ENCODE assay signal across 14 cellular contexts in the genomic region with DNA sequence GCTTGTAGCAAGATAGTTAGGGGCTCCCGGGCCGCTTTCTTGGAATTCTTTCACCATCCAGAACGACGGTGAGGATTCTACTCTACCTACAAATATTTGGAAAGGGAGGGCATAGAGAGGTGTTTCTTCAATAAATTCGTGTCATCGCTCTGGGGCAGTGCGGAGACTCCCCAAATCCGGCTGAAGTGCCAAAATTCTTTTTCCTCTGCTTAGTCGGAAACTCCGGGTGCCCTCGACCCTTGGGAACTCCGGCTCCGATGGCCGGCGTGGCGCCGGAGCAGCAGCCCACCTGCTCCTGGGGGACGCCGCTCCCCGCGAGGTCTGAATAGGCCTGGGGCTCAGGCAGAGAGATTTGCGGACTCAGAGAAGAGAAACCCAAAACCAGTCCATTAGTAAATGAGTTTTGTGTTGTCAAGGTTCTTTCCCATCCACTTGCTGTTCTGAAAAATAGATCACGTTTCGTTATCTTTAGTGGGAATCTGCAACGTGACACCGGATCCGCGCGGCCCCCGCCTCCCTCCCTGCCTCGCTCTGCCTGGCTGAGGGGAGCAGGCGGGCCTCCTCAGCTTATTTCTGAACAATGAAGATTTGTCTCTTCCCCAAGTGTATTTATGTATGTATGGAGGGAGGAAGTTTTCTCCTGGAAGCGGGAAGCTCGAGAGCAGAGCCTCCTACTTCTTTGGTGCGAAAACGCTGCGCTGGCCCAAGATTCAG. TPM values are rescaled to one million over a fixed set of nuclear protein-coding genes. Genes with fewer than 3 reads are reported as not detected.
DNase-seq lines count a peak whose midpoint lies in the region; ATAC-seq and TF ChIP-seq lines count a peak whose summit lies in the region.
"Had no signal": no experiment of that assay in that cellular context is flagged by ENCODE, and none has a peak within 500 bp of the region (broad histone marks: within the 10 kb centered on the region; RNA-seq: fewer than 3 reads in every experiment).

No MANE protein-coding gene starts in this region.

- H3K4me3 ChIP-seq in endodermal cell (ENCODE audit: low read length) (no peak overlapping the region), gastrocnemius medialis (peak overlapping the region; percentile 57 to 90 (median 84))
- H3K4me3 ChIP-seq: SJSA1 had no signal

- peaks cover 62% of the 10 kb centered on the region for H3K4me1 Mint-ChIP-seq in activated CD4-positive, alpha-beta memory T cell treated with anti-CD3 and anti-CD28 coated beads for 36 hours (ENCODE audit: low read depth)
- H3K4me1 Mint-ChIP-seq in activated CD4-positive, alpha-beta memory T cell treated with anti-CD3 and anti-CD28 coated beads, Interleukin-2, amount 10 ng/mL, durations not matched to agents 7 days and 5 days, result peaks cover 77% of the 10 kb centered on the region
- H3K4me1 Mint-ChIP-seq in endodermal cell, result peaks cover 60% of the 10 kb centered on the region

- POLR2A ChIA-PET in activated CD4-positive, alpha-beta memory T cell treated with anti-CD3 and anti-CD28 coated beads for 36 hours (lab: Charles Lee), result no interaction called here
- POLR2A ChIA-PET in activated CD4-positive, alpha-beta memory T cell treated with anti-CD3 and anti-CD28 coated beads, Interleukin-2, amount 10 ng/mL, durations not matched to agents 7 days and 5 days (lab: Charles Lee), result no interaction called here

- no peak for ATAC-seq in gastrocnemius medialis
- ATAC-seq in HG03378 (IDR thresholded peaks at IDR 0.05; ENCODE audit: unreplicated experiment), result no peak
- ATAC-seq in HG03432 (IDR thresholded peaks at IDR 0.05; ENCODE audit: unreplicated experiment), result no peak
- ATAC-seq: activated CD8-positive, alpha-beta memory T cell treated with anti-CD3 and anti-CD28 coated beads, Interleukin-2, amount 10 ng/mL, durations not matched to agents 7 days and 5 days had no signal

- peaks cover 12% of the 10 kb centered on the region for H3K4me1 ChIP-seq in endodermal cell (ENCODE audit: control insufficient read depth, insufficient read depth, low read length)
- H3K4me1 ChIP-seq in gastrocnemius medialis, result peaks cover 23 to 34% of the 10 kb centered on the region in 2 donors

- no peak overlapping the region for H3K27ac Mint-ChIP-seq in activated CD4-positive, alpha-beta memory T cell treated with anti-CD3 and anti-CD28 coated beads for 36 hours
- H3K27ac Mint-ChIP-seq in activated CD4-positive, alpha-beta memory T cell treated with anti-CD3 and anti-CD28 coated beads, Interleukin-2, amount 10 ng/mL, durations not matched to agents 7 days and 5 days, result no peak overlapping the region
- no peak overlapping the region for H3K27ac Mint-ChIP-seq in endodermal cell
- H3K27ac Mint-ChIP-seq: natural killer cell had no signal

- H3K36me3 ChIP-seq in endodermal cell (ENCODE audit: control insufficient read depth, insufficient read depth, low read length), result no peaks in the 10 kb centered on the region
- no peaks in the 10 kb centered on the region for H3K36me3 ChIP-seq in gastrocnemius medialis
- H3K36me3 ChIP-seq: BE2C had no signal

- in situ Hi-C loops in gastrocnemius medialis (cut with MboI; ENCODE audit: low sequenced_read_pairs in 4 of 4), result loop anchor here in 1 of 4 donors (10.0 kb wide), 1 partner anchor 72 kb away; a partner anchor contains a TSS

- H3K4me3 Mint-ChIP-seq in activated CD4-positive, alpha-beta memory T cell treated with anti-CD3 and anti-CD28 coated beads for 36 hours, result no peak overlapping the region
- H3K4me3 Mint-ChIP-seq in activated CD4-positive, alpha-beta memory T cell treated with anti-CD3 and anti-CD28 coated beads, Interleukin-2, amount 10 ng/mL, durations not matched to agents 7 days and 5 days, result no peak overlapping the region
- H3K4me3 Mint-ChIP-seq in endodermal cell, result peak overlapping the region; percentile 43
- H3K4me3 Mint-ChIP-seq: natural killer cell had no signal

- no peak overlapping the region for H3K9ac ChIP-seq in endodermal cell (ENCODE audit: extremely low read depth, low read length, poor library complexity, severe bottlenecking)

- TF ChIP-seq CTCF in endodermal cell (conservative IDR thresholded peaks at IDR 0.05) (no peak), gastrocnemius medialis (IDR thresholded peaks at IDR 0.05 in 4 of 5, conservative IDR thresholded peaks at IDR 0.05 in 1 of 5) (no peak)

- intact Hi-C loops in activated CD4-positive, alpha-beta memory T cell treated with anti-CD3 and anti-CD28 coated beads for 36 hours (cut with micrococcal nuclease), result loop anchor here (5.0 kb wide), 1 partner anchor 69 kb away; a partner anchor contains a TSS
- intact Hi-C loops in gastrocnemius medialis (cut with DNase I; ENCODE audit: low total_unique reads), result loop anchor here (2.0 to 5.0 kb wide), 4 partner anchors 14 to 561 kb away; a partner anchor contains a TSS

- WGBS in endodermal cell (ENCODE audit: insufficient coverage in 1 of 2, insufficient read length in 1 of 2), 2 experiments, result 1 to 5% methylated on average over 6 to 37 of the region's 37 CpGs

- H3K27ac ChIP-seq in endodermal cell (ENCODE audit: low read depth, low read length) (no peak overlapping the region), gastrocnemius medialis (peak overlapping the region; percentile 93 to 98 (median 95))
- H3K27ac ChIP-seq: SJSA1 had no signal

- CTCF ChIA-PET in activated CD4-positive, alpha-beta memory T cell treated with anti-CD3 and anti-CD28 coated beads for 36 hours (lab: Charles Lee), result interaction anchor here (0.7 to 1.0 kb wide), 2 partner anchors 372 to 599 kb away, joined by 3 read pairs; no protein-coding TSS in a partner anchor
- CTCF ChIA-PET in activated CD4-positive, alpha-beta memory T cell treated with anti-CD3 and anti-CD28 coated beads, Interleukin-2, amount 10 ng/mL, durations not matched to agents 7 days and 5 days (lab: Charles Lee), result interaction anchor here (1.3 kb wide), 1 partner anchor 49 kb away, joined by 3 read pairs; no protein-coding TSS in a partner anchor

- H3K27me3 ChIP-seq in endodermal cell (ENCODE audit: control insufficient read depth, insufficient read depth, low read length, poor library complexity, severe bottlenecking), result peaks cover 100% of the 10 kb centered on the region
- no peaks in the 10 kb centered on the region for H3K27me3 ChIP-seq in gastrocnemius medialis
- H3K27me3 ChIP-seq: SJSA1 had no signal

- no peaks in the 10 kb centered on the region for H3K36me3 Mint-ChIP-seq in activated CD4-positive, alpha-beta memory T cell treated with anti-CD3 and anti-CD28 coated beads for 36 hours
- peaks cover 16% of the 10 kb centered on the region for H3K36me3 Mint-ChIP-seq in activated CD4-positive, alpha-beta memory T cell treated with anti-CD3 and anti-CD28 coated beads, Interleukin-2, amount 10 ng/mL, durations not matched to agents 7 days and 5 days (ENCODE audit: low read depth)
- no peaks in the 10 kb centered on the region for H3K36me3 Mint-ChIP-seq in endodermal cell (ENCODE audit: low read depth)
- H3K36me3 Mint-ChIP-seq: natural killer cell had no signal

- H3K9me3 Mint-ChIP-seq in activated CD4-positive, alpha-beta memory T cell treated with anti-CD3 and anti-CD28 coated beads for 36 hours, result no peaks in the 10 kb centered on the region
- H3K9me3 Mint-ChIP-seq in activated CD4-positive, alpha-beta memory T cell treated with anti-CD3 and anti-CD28 coated beads, Interleukin-2, amount 10 ng/mL, durations not matched to agents 7 days and 5 days, result no peaks in the 10 kb centered on the region
- H3K9me3 Mint-ChIP-seq in endodermal cell, result no peaks in the 10 kb centered on the region
- H3K9me3 Mint-ChIP-seq: natural killer cell had no signal

- H3K9me3 ChIP-seq in endodermal cell (ENCODE audit: control insufficient read depth, low read length) (no peaks in the 10 kb centered on the region), gastrocnemius medialis (no peaks in the 10 kb centered on the region)
- H3K9me3 ChIP-seq: BE2C, SJSA1 had no signal

- peak; percentile 17 for DNase-seq in activated CD4-positive, alpha-beta memory T cell treated with anti-CD3 and anti-CD28 coated beads for 36 hours
- no peak for DNase-seq in activated CD4-positive, alpha-beta memory T cell treated with anti-CD3 and anti-CD28 coated beads, Interleukin-2, amount 10 ng/mL, durations not matched to agents 7 days and 5 days
- DNase-seq in NCI-H2107 treated with DMSO at 0.1 percent for 48 hours (lab: John Stamatoyannopoulos, UW; ENCODE audit: unreplicated experiment), result peak; percentile 97
- no peak for DNase-seq in endodermal cell
- no peak for DNase-seq in gastrocnemius medialis
- no peak for DNase-seq in stimulated activated CD4-positive, alpha-beta T cell treated with anti-CD3 and anti-CD28 coated beads, Interleukin-12 subunit alpha, Interleukin-12 subunit beta, amount 100 ng/mL, for 4 hours
- DNase-seq: activated CD8-positive, alpha-beta memory T cell treated with anti-CD3 and anti-CD28 coated beads, Interleukin-2, amount 10 ng/mL, durations not matched to agents 7 days and 5 days; BE2C; cerebellar nuclear complex; head of caudate nucleus; natural killer cell had no signal

- H3K27me3 Mint-ChIP-seq in activated CD4-positive, alpha-beta memory T cell treated with anti-CD3 and anti-CD28 coated beads for 36 hours, result peaks cover 84% of the 10 kb centered on the region
- H3K27me3 Mint-ChIP-seq in activated CD4-positive, alpha-beta memory T cell treated with anti-CD3 and anti-CD28 coated beads, Interleukin-2, amount 10 ng/mL, durations not matched to agents 7 days and 5 days, result peaks cover 90% of the 10 kb centered on the region
- peaks cover 98% of the 10 kb centered on the region for H3K27me3 Mint-ChIP-seq in endodermal cell (ENCODE audit: insufficient read depth)

- peak in 1 of 2 donors; percentile 16 for TF ChIP-seq POLR2A in gastrocnemius medialis (IDR thresholded peaks at IDR 0.05)

RNA-seq across cellular contexts. Expression of a gene that starts 3.6 kb away (rescaled TPM):
- total RNA-seq in activated CD4-positive, alpha-beta memory T cell treated with anti-CD3 and anti-CD28 coated beads for 36 hours, result not detected
- total RNA-seq in activated CD4-positive, alpha-beta memory T cell treated with anti-CD3 and anti-CD28 coated beads, Interleukin-2, amount 10 ng/mL, durations not matched to agents 7 days and 5 days, result 1 to 10 TPM; 1.3 to 1.4 TPM
- total RNA-seq in endodermal cell (under 1 TPM in 1 of 2 donors, not detected in 1; 0.13 TPM), gastrocnemius medialis (10 to 100 TPM; 28.3 to 76.4 (median 56.3) TPM)
- polyA plus RNA-seq in endodermal cell (2013, experiment 1 of 2), result 4.8 TPM
- polyA plus RNA-seq in endodermal cell (2013, experiment 2 of 2), result 4.9 TPM
- total RNA-seq: natural killer cell had no signal

Comparison
In these comparisons a context has a peak if more than half of its experiments do, and no peak if none do; other contexts are left out.
1. DNase-seq: peak in activated CD4-positive, alpha-beta memory T cell treated with anti-CD3 and anti-CD28 coated beads for 36 hours (single experiment) and NCI-H2107 treated with DMSO at 0.1 percent for 48 hours (single experiment); none in activated CD4-positive, alpha-beta memory T cell treated with anti-CD3 and anti-CD28 coated beads, Interleukin-2, amount 10 ng/mL, durations not matched to agents 7 days and 5 days (single experiment), endodermal cell (single experiment), gastrocnemius medialis (0 of 2) and stimulated activated CD4-positive, alpha-beta T cell treated with anti-CD3 and anti-CD28 coated beads, Interleukin-12 subunit alpha, Interleukin-12 subunit beta, amount 100 ng/mL, for 4 hours (single experiment).
2. RNA of a gene that starts 3.6 kb away (total RNA-seq): 28.3 to 76.4 TPM in gastrocnemius medialis; 1.3 to 1.4 TPM in activated CD4-positive, alpha-beta memory T cell treated with anti-CD3 and anti-CD28 coated beads, Interleukin-2, amount 10 ng/mL, durations not matched to agents 7 days and 5 days, 0.13 TPM in endodermal cell and not detected in activated CD4-positive, alpha-beta memory T cell treated with anti-CD3 and anti-CD28 coated beads for 36 hours; every median in the first group is over 10 times any median in the second.